ENCODE assay signal across 26 cellular contexts in the genomic region with DNA sequence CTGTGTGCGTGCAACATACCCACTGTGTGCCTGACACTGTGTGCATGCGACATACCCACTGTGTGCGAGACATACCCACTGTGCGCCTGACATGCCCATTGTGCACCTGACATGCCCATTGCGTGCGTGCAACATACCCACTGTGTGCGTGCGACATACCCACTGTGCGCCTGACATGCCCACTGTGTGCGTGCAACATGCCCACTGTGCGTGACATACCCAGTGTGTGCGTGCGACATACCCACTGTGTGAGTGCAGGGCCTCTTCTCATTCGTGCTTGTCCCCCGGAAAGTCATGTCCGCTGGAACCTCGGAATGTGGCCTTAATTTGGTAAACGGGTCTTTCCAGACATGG.
"Had no signal": no experiment of that assay in that cellular context is flagged by ENCODE, and none has a peak within 500 bp of the region (broad histone marks: within the 10 kb centered on the region; RNA-seq: fewer than 3 reads in every experiment).

No MANE protein-coding gene starts in this region.

- H3K27me3 ChIP-seq: brain microvascular endothelial cell, suprapubic skin, tibial artery had no signal

- H3K79me2 ChIP-seq: parathyroid adenoma had no signal

- H3K4me2 ChIP-seq: smooth muscle cell had no signal

- H2AFZ ChIP-seq: parathyroid adenoma had no signal

- H3K9ac ChIP-seq: parathyroid adenoma had no signal

- FAIRE-seq: astrocyte, keratinocyte had no signal

- H3K9me3 ChIP-seq: psoas muscle, suprapubic skin, tibial artery had no signal

- ATAC-seq: effector memory CD8-positive, alpha-beta T cell; left cardiac atrium; naive thymus-derived CD4-positive, alpha-beta T cell; psoas muscle had no signal

- H3K4me1 ChIP-seq: parathyroid adenoma had no signal

- H3K27ac ChIP-seq: brain microvascular endothelial cell, parathyroid adenoma, psoas muscle, suprapubic skin, tibial artery had no signal

- H3K4me3 ChIP-seq: psoas muscle, smooth muscle cell, suprapubic skin, tibial artery had no signal

- DNase-seq: activated CD4-positive, alpha-beta T cell treated with anti-CD3 and anti-CD28 coated beads for 4 hours; activated CD4-positive, alpha-beta T cell treated with anti-CD3 and anti-CD28 coated beads, Interleukin-2, amount 50 U/mL, for 4 hours; activated CD8-positive, alpha-beta memory T cell treated with anti-CD3 and anti-CD28 coated beads for 24 hours; activated effector memory CD4-positive, alpha-beta T cell treated with Interleukin-2 at 50 U/mL for 16 hours; activated naive CD4-positive, alpha-beta T cell treated with anti-CD3 and anti-CD28 coated beads, Interleukin-2, amount 50 U/mL, for 16 hours; amniotic stem cell; brain microvascular endothelial cell; caudate nucleus; cortex of kidney; effector memory CD8-positive, alpha-beta T cell; head of caudate nucleus; hippocampal formation; left cardiac atrium; mammary epithelial cell; naive thymus-derived CD4-positive, alpha-beta T cell; occipital lobe; psoas muscle; stimulated activated CD4-positive, alpha-beta T cell treated with anti-CD3 and anti-CD28 coated beads, Interleukin-15, amount 100 ng/mL, for 24 hours; stimulated activated CD4-positive, alpha-beta T cell treated with anti-CD3 and anti-CD28 coated beads, Interleukin-2, amount 100 ng/mL, for 24 hours; stimulated activated naive CD4-positive, alpha-beta T cell; tibial artery had no signal
